ENCODE assay signal across 26 cellular contexts in genomic region chr7:151361193-151361959, GRCh38. TPM values are rescaled to one million over a fixed set of nuclear protein-coding genes. Genes with fewer than 3 reads are reported as not detected.
DNase-seq lines count a peak whose midpoint lies in the region; ATAC-seq and TF ChIP-seq lines count a peak whose summit lies in the region.
"Had no signal": no experiment of that assay in that cellular context is flagged by ENCODE, and none has a peak within 500 bp of the region (broad histone marks: within the 10 kb centered on the region; RNA-seq: fewer than 3 reads in every experiment).

No MANE protein-coding gene starts in this region.

- in situ Hi-C loops in astrocyte of the spinal cord (cut with HindIII; ENCODE audit: low sequenced_read_pairs) = no loop called here

- H3K27me3 Mint-ChIP-seq in osteocyte (ENCODE audit: unreplicated experiment) = no peaks in the 10 kb centered on the region
- H3K27me3 Mint-ChIP-seq: CD4-positive, CD25-positive, alpha-beta regulatory T cell had no signal

- H3K4me3 Mint-ChIP-seq in osteocyte (ENCODE audit: unreplicated experiment) = no peak overlapping the region
- H3K4me3 Mint-ChIP-seq: CD4-positive, CD25-positive, alpha-beta regulatory T cell; GM23338; HFFc6 had no signal

- peaks cover 12% of the 10 kb centered on the region for H3K4me1 Mint-ChIP-seq in osteocyte (ENCODE audit: unreplicated experiment)

- peaks cover 49% of the 10 kb centered on the region for H3K36me3 Mint-ChIP-seq in osteocyte (ENCODE audit: unreplicated experiment)

- no peak overlapping the region for H3K27ac ChIP-seq in caudate nucleus (ENCODE audit: low read depth, low read length)
- H3K27ac ChIP-seq: BLaER1, RWPE1 had no signal

- H3K27ac Mint-ChIP-seq in osteocyte (ENCODE audit: unreplicated experiment) = peak overlapping the region; percentile 44
- H3K27ac Mint-ChIP-seq: CD4-positive, CD25-positive, alpha-beta regulatory T cell; GM23338; HFFc6 had no signal

- ATAC-seq in GM21360 (IDR thresholded peaks at IDR 0.05; ENCODE audit: unreplicated experiment) (no peak), HG02642 (IDR thresholded peaks at IDR 0.05; ENCODE audit: poor library complexity, unreplicated experiment) (no peak)
- ATAC-seq: GM23338, Panc1 had no signal

- no peak for TF ChIP-seq CTCF in astrocyte of the spinal cord (IDR thresholded peaks at IDR 0.05; ENCODE audit: low read depth, low read length)
- TF ChIP-seq CTCF in osteocyte (IDR thresholded peaks at IDR 0.05) = no peak

- DNase-seq in EH (ENCODE audit: low read depth) = peak; percentile 40
- DNase-seq in astrocyte of the spinal cord (ENCODE audit: low read depth, low spot score) = peak; percentile 12
- DNase-seq in fibroblast of peridontal ligament (ENCODE audit: extremely low read depth) = peak; percentile 25
- DNase-seq in osteocyte (ENCODE audit: extremely low spot score, unreplicated experiment) = no peak
- no peak for DNase-seq in hepatic stellate cell (ENCODE audit: low spot score)
- DNase-seq in caudate nucleus (lab: John Stamatoyannopoulos, UW) = no peak
- DNase-seq: CD4-positive, CD25-positive, alpha-beta regulatory T cell; HFFc6; KG1; NCI-H1092; NCI-H1417 treated with DMSO at 0.1 percent for 48 hours; NCI-H1694 treated with DMSO at 0.1 percent for 48 hours; NCI-H2081; NCI-H2227 treated with DMSO at 0.1 percent for 48 hours; NCI-H526 treated with DMSO at 0.1 percent for 48 hours; SIG-M5; SK-N-SH had no signal

- no peak overlapping the region for H3K4me3 ChIP-seq in astrocyte of the spinal cord (ENCODE audit: low read depth, low read length)
- H3K4me3 ChIP-seq: BLaER1, GM23338, HAP-1 had no signal

- H3K9me3 Mint-ChIP-seq in osteocyte (ENCODE audit: unreplicated experiment) = peaks cover 7% of the 10 kb centered on the region
- H3K9me3 Mint-ChIP-seq: CD4-positive, CD25-positive, alpha-beta regulatory T cell; GM23338; HFFc6 had no signal

RNA-seq across cellular contexts. Expression of gene NUB1, which starts 19.8 kb away (rescaled TPM):
- 61.7 and 63.0 TPM in 2 replicates for total RNA-seq in osteocyte

RNA-seq across cellular contexts. Expression of gene WDR86, which starts 48.5 kb away (rescaled TPM):
- total RNA-seq in osteocyte = 0.39 TPM in 1 of 2 replicates, not detected in the other
- total RNA-seq: A172, HFFc6, NCI-H460 had no signal

Comparison
In these comparisons a context has a peak if more than half of its experiments do, and no peak if none do; other contexts are left out.
1. DNase-seq: peak in EH (single experiment), astrocyte of the spinal cord (single experiment) and fibroblast of peridontal ligament (single experiment); none in osteocyte (single experiment), hepatic stellate cell (single experiment) and caudate nucleus (0 of 61).